Comparison of ENCODE assay signal across 1 cellular context in the genomic region with DNA sequence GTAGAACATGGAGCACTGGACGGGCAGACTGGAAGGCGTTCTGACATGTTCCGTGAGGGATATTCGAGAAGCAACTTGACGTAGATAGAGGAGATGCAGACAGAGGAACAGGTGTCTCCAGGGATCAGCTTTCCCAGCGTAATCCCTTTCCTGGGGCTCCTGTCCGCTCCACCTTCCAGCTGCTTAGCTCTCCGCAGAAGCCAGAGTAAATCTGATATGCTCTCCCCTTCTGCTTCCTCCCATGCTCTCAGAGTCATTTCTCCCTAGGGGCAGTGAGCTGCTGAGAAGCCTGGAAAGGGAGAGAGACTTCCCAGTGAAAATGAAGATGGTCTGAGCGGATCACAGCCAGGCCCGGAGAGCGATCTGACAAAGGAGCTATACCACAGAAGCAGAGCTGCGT.
TF ChIP-seq lines count a peak whose summit lies in the region.

No MANE protein-coding gene starts in this region.

TF ChIP-seq in GM23338, 12 proteins besides CTCF, POLR2A, EP300 and RAD21 (continued from another document):
- TF ChIP-seq, protein P1, sequence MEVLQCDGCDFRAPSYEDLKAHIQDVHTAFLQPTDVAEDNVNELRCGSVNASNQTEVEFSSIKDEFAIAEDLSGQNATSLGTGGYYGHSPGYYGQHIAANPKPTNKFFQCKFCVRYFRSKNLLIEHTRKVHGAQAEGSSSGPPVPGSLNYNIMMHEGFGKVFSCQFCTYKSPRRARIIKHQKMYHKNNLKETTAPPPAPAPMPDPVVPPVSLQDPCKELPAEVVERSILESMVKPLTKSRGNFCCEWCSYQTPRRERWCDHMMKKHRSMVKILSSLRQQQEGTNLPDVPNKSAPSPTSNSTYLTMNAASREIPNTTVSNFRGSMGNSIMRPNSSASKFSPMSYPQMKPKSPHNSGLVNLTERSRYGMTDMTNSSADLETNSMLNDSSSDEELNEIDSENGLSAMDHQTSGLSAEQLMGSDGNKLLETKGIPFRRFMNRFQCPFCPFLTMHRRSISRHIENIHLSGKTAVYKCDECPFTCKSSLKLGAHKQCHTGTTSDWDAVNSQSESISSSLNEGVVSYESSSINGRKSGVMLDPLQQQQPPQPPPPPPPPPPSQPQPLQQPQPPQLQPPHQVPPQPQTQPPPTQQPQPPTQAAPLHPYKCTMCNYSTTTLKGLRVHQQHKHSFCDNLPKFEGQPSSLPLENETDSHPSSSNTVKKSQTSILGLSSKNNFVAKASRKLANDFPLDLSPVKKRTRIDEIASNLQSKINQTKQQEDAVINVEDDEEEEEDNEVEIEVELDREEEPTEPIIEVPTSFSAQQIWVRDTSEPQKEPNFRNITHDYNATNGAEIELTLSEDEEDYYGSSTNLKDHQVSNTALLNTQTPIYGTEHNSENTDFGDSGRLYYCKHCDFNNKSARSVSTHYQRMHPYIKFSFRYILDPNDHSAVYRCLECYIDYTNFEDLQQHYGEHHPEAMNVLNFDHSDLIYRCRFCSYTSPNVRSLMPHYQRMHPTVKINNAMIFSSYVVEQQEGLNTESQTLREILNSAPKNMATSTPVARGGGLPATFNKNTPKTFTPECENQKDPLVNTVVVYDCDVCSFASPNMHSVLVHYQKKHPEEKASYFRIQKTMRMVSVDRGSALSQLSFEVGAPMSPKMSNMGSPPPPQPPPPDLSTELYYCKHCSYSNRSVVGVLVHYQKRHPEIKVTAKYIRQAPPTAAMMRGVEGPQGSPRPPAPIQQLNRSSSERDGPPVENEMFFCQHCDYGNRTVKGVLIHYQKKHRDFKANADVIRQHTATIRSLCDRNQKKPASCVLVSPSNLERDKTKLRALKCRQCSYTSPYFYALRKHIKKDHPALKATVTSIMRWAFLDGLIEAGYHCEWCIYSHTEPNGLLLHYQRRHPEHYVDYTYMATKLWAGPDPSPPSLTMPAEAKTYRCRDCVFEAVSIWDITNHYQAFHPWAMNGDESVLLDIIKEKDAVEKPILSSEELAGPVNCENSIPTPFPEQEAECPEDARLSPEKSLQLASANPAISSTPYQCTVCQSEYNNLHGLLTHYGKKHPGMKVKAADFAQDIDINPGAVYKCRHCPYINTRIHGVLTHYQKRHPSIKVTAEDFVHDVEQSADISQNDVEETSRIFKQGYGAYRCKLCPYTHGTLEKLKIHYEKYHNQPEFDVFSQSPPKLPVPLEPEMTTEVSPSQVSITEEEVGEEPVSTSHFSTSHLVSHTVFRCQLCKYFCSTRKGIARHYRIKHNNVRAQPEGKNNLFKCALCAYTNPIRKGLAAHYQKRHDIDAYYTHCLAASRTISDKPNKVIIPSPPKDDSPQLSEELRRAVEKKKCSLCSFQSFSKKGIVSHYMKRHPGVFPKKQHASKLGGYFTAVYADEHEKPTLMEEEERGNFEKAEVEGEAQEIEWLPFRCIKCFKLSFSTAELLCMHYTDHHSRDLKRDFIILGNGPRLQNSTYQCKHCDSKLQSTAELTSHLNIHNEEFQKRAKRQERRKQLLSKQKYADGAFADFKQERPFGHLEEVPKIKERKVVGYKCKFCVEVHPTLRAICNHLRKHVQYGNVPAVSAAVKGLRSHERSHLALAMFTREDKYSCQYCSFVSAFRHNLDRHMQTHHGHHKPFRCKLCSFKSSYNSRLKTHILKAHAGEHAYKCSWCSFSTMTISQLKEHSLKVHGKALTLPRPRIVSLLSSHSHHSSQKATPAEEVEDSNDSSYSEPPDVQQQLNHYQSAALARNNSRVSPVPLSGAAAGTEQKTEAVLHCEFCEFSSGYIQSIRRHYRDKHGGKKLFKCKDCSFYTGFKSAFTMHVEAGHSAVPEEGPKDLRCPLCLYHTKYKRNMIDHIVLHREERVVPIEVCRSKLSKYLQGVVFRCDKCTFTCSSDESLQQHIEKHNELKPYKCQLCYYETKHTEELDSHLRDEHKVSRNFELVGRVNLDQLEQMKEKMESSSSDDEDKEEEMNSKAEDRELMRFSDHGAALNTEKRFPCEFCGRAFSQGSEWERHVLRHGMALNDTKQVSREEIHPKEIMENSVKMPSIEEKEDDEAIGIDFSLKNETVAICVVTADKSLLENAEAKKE (CRISPR knock-in tag; IDR thresholded peaks at IDR 0.05) = no peak
- TF ChIP-seq CREB1 (CRISPR knock-in tag; IDR thresholded peaks at IDR 0.05; ENCODE audit: low read depth) (no peak), STAT1 (IDR thresholded peaks at IDR 0.05; ENCODE audit: unreplicated experiment) (no peak), ZNF114 (CRISPR knock-in tag; IDR thresholded peaks at IDR 0.05) (no peak), JUNB (IDR thresholded peaks at IDR 0.05; ENCODE audit: unreplicated experiment) (no peak), NANOG (IDR thresholded peaks at IDR 0.05; ENCODE audit: borderline replicate concordance) (no peak), ZNF331 (CRISPR knock-in tag; IDR thresholded peaks at IDR 0.05; ENCODE audit: low read depth) (no peak)
- TF ChIP-seq, protein P2, sequence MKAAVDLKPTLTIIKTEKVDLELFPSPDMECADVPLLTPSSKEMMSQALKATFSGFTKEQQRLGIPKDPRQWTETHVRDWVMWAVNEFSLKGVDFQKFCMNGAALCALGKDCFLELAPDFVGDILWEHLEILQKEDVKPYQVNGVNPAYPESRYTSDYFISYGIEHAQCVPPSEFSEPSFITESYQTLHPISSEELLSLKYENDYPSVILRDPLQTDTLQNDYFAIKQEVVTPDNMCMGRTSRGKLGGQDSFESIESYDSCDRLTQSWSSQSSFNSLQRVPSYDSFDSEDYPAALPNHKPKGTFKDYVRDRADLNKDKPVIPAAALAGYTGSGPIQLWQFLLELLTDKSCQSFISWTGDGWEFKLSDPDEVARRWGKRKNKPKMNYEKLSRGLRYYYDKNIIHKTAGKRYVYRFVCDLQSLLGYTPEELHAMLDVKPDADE (IDR thresholded peaks at IDR 0.05) = no peak
TF ChIP-seq in GM23338: peak in this region for 0.
